In the genomic region with DNA sequence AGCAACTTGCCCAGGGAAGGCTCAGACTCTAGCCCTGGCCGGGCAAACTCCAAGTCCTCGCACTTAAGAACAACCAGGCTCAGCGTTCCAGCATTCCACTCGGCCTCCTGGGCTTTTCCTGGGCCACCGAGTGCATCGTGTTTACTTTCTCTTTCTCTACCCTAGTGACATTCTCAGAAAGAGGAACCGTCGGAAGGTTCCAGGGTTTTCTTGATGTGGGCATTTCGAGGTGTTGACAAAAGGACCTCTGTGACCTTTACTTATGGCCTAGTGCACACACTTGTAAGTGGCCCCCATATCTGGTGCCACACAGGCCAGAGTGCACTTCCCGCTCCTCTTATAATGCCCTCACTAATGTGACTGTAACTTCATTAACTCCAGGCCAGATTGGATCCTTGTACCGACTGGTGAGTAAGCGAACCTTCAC, we compare ENCODE assay signal across 15 cellular contexts. TPM values are rescaled to one million over a fixed set of nuclear protein-coding genes. Genes with fewer than 3 reads are reported as not detected.
DNase-seq lines count a peak whose midpoint lies in the region; ATAC-seq, FAIRE-seq and TF ChIP-seq lines count a peak whose summit lies in the region.
"Had no signal": no experiment of that assay in that cellular context is flagged by ENCODE, and none has a peak within 500 bp of the region (broad histone marks: within the 10 kb centered on the region; RNA-seq: fewer than 3 reads in every experiment).

No MANE protein-coding gene starts in this region.

- H3K4me1 ChIP-seq in OCI-LY7 (ENCODE audit: insufficient read depth, low read length, poor library complexity, severe bottlenecking) = peaks cover 38% of the 10 kb centered on the region
- H3K4me1 ChIP-seq: uterus had no signal

- peaks cover 1% of the 10 kb centered on the region; the same call in 1 of the 2 replicates for H3K36me3 ChIP-seq in OCI-LY7 (ENCODE audit: insufficient read depth, low read length)
- H3K36me3 ChIP-seq: uterus had no signal

- H3K79me2 ChIP-seq in OCI-LY7 (ENCODE audit: insufficient read depth, low read depth, low read length) = peaks cover 16% of the 10 kb centered on the region

- no peak overlapping the region for H3K4me3 Mint-ChIP-seq in endothelial cell (ENCODE audit: unreplicated experiment)

- peak overlapping the region; percentile 94 for H2AFZ ChIP-seq in OCI-LY7 (ENCODE audit: low read length)

- H3K27ac Mint-ChIP-seq in endothelial cell (ENCODE audit: unreplicated experiment) = no peak overlapping the region

- CTCF ChIA-PET in OCI-LY7 (lab: Charles Lee; ENCODE audit: unreplicated experiment) = interaction anchor here (0.6 kb wide), 1 partner anchor 98 kb away, joined by 3 read pairs; no protein-coding TSS in a partner anchor

- no peak for TF ChIP-seq POLR2A in GM12891 (IDR thresholded peaks at IDR 0.05; ENCODE audit: low read depth, low read length)

- no peaks in the 10 kb centered on the region for H3K27me3 Mint-ChIP-seq in endothelial cell (ENCODE audit: unreplicated experiment)

- H4K20me1 ChIP-seq in OCI-LY7 (ENCODE audit: insufficient read depth, low read length) = peaks cover 6% of the 10 kb centered on the region; the same call in 1 of the 2 replicates

- no peak overlapping the region for H3K27ac ChIP-seq in OCI-LY7 (ENCODE audit: low read depth, low read length, poor library complexity, severe bottlenecking)
- H3K27ac ChIP-seq: uterus had no signal

- intact Hi-C loops in OCI-LY7 (cut with micrococcal nuclease; ENCODE audit: unreplicated experiment) (no loop called here), posterior vena cava (cut with DNase I) (no loop called here)

- H3K4me1 Mint-ChIP-seq in endothelial cell (ENCODE audit: unreplicated experiment) = peaks cover 13% of the 10 kb centered on the region

- no peaks in the 10 kb centered on the region for H3K9me3 ChIP-seq in OCI-LY7 (ENCODE audit: low read length)
- H3K9me3 ChIP-seq: uterus had no signal

- DNase-seq in GM12891 (ENCODE audit: insufficient read length, low spot score) (no peak), OCI-LY7 (ENCODE audit: low spot score) (peak; percentile 40), epithelial cell of proximal tubule (ENCODE audit: low read depth) (no peak), posterior vena cava (ENCODE audit: low spot score) (peak; percentile 47), Kasumi-1 (lab: John Stamatoyannopoulos, UW) (no peak), endothelial cell (ENCODE audit: low spot score) (no peak), superior temporal gyrus (ENCODE audit: extremely low spot score) (no peak)
- DNase-seq: activated effector memory CD4-positive, alpha-beta T cell treated with Interleukin-2 at 50 U/mL for 16 hours; effector memory CD4-positive, alpha-beta T cell; NCI-H1048; stimulated activated CD4-positive, alpha-beta T cell treated with anti-CD3 and anti-CD28 coated beads, Interleukin-4, amount 100 ng/mL, for 24 hours; T1000; uterus had no signal

- no peak for ATAC-seq in HG03159 (IDR thresholded peaks at IDR 0.05; ENCODE audit: unreplicated experiment)

- POLR2A ChIA-PET in OCI-LY7 (lab: Charles Lee) = interaction anchor here (0.9 to 1.3 kb wide), 2 partner anchors 9 to 14 kb away, joined by 3 to 6 read pairs; no protein-coding TSS in a partner anchor

- H3K9me2 ChIP-seq in OCI-LY7 (ENCODE audit: insufficient read depth, low read length) = no peaks in the 10 kb centered on the region

- BruUV-seq in OCI-LY7 (replicated peaks; lab: Mats Ljungman, UMichigan) = no TSS peak

- no peak for TF ChIP-seq CTCF in OCI-LY7 (conservative IDR thresholded peaks at IDR 0.05; ENCODE audit: low read length)
- no peak for TF ChIP-seq CTCF in epithelial cell of proximal tubule (conservative IDR thresholded peaks at IDR 0.05; ENCODE audit: low read depth, low read length)
- no peak for TF ChIP-seq CTCF in endothelial cell (IDR thresholded peaks at IDR 0.05; ENCODE audit: unreplicated experiment)

- no peak for FAIRE-seq in GM12891 (lab: Jason Lieb, UNC)

- H3K36me3 Mint-ChIP-seq in endothelial cell (ENCODE audit: low read depth, unreplicated experiment) = peaks cover 5% of the 10 kb centered on the region

- H3K4me2 ChIP-seq in OCI-LY7 (ENCODE audit: low read length) = peak overlapping the region; percentile 56

- peak overlapping the region; percentile 21 for H3K4me3 ChIP-seq in OCI-LY7 (ENCODE audit: low read depth, low read length, poor library complexity, severe bottlenecking)
- peak overlapping the region; percentile 3 for H3K4me3 ChIP-seq in epithelial cell of proximal tubule (ENCODE audit: low read depth, low read length)
- H3K4me3 ChIP-seq: uterus had no signal

- no peaks in the 10 kb centered on the region for H3K9me3 Mint-ChIP-seq in endothelial cell (ENCODE audit: unreplicated experiment)

TF ChIP-seq in GM12891, 5 proteins besides CTCF, POLR2A, EP300 and RAD21:
- TF ChIP-seq SPI1 (IDR thresholded peaks at IDR 0.05; ENCODE audit: low read depth, low read length) (peak; percentile 76), PAX5 (IDR thresholded peaks at IDR 0.05; ENCODE audit: insufficient read depth, low read length, severe bottlenecking) (no peak)

RNA-seq across cellular contexts. Expression of gene BANP, which starts 3.1 kb away (rescaled TPM):
- 11.9 TPM for polyA plus RNA-seq in GM12891 (2012; ENCODE audit: low read depth, missing spikeins)
- 37.1 and 39.6 TPM in 2 replicates for total RNA-seq in OCI-LY7 (2014; rRNA removed; shearing (Covaris generic))
- total RNA-seq in OCI-LY7 (2022) = 55.8 and 58.0 TPM in 2 replicates
- total RNA-seq in epithelial cell of proximal tubule = 17.6 and 23.4 TPM in 2 replicates
- total RNA-seq in posterior vena cava = 10 to 100 TPM; 14.7 to 20.9 TPM
- 33.3 TPM for total RNA-seq in endothelial cell (ENCODE audit: unreplicated experiment)

RNA-seq across cellular contexts. Expression of gene CA5A, which starts 11.8 kb away (rescaled TPM):
- 0.09 TPM for polyA plus RNA-seq in GM12891 (2012; ENCODE audit: low read depth, missing spikeins)
- total RNA-seq in OCI-LY7 (2014; rRNA removed; shearing (Covaris generic)) = not detected in 2 replicates
- not detected in 2 replicates for total RNA-seq in OCI-LY7 (2022)
- not detected in 2 replicates for total RNA-seq in epithelial cell of proximal tubule
- not detected for total RNA-seq in posterior vena cava
- not detected for total RNA-seq in endothelial cell (ENCODE audit: unreplicated experiment)
- total RNA-seq: uterus had no signal
- polyA plus RNA-seq: neural cell had no signal

Comparison
In these comparisons a context has a peak if more than half of its experiments do, and no peak if none do; other contexts are left out.
1. DNase-seq: peak in OCI-LY7 (single experiment) and posterior vena cava (single experiment); none in GM12891 (single experiment), epithelial cell of proximal tubule (single experiment), Kasumi-1 (0 of 2), endothelial cell (single experiment) and superior temporal gyrus (single experiment).